Comparison of ENCODE assay signal across 8 cellular contexts in genomic region chr6:33199687-33200233, GRCh38. TPM values are rescaled to one million over a fixed set of nuclear protein-coding genes. Genes with fewer than 3 reads are reported as not detected.
DNase-seq lines count a peak whose midpoint lies in the region; ATAC-seq and TF ChIP-seq lines count a peak whose summit lies in the region.

No MANE protein-coding gene starts in this region.

- H3K9me3 ChIP-seq in esophagus squamous epithelium (no peaks in the 10 kb centered on the region), thoracic aorta (no peaks in the 10 kb centered on the region)

- H3K36me3 ChIP-seq in esophagus squamous epithelium: peaks cover 23 to 57% (median 41%) of the 10 kb centered on the region in 3 donors
- peaks cover 38% of the 10 kb centered on the region for H3K36me3 ChIP-seq in thoracic aorta

- TF ChIP-seq POLR2A in esophagus squamous epithelium (IDR thresholded peaks at IDR 0.05): no peak

- no peaks in the 10 kb centered on the region for H3K9me3 Mint-ChIP-seq in nephron

- peak overlapping the region; percentile 85 to 97 (median 92) for H3K27ac Mint-ChIP-seq in nephron

- in situ Hi-C loops in GM13977 (cut with MboI; ENCODE audit: low pct_unique_long_range_greater_than_20kb, low sequenced_read_pairs, unreplicated experiment): no loop called here

- H3K27me3 ChIP-seq in esophagus squamous epithelium (no peaks in the 10 kb centered on the region), thoracic aorta (replicated peaks; ENCODE audit: insufficient read depth) (no peaks in the 10 kb centered on the region)

- H3K4me1 ChIP-seq in esophagus squamous epithelium (peaks cover 38 to 68% (median 39%) of the 10 kb centered on the region in 3 donors), thoracic aorta (ENCODE audit: control insufficient read depth in 1 of 2, low read depth in 2 of 2) (peaks cover 26 to 48% of the 10 kb centered on the region in 2 donors)

- 1 to 7% methylated on average over 5 to 10 of the region's 26 CpGs for WGBS in esophagus squamous epithelium, 2 donors

- TF ChIP-seq CTCF in 22Rv1 (IDR thresholded peaks at IDR 0.05) (no peak), GM13977 (IDR thresholded peaks at IDR 0.05; ENCODE audit: extremely low read depth, insufficient read depth, missing control alignments) (no peak), esophagus squamous epithelium (IDR thresholded peaks at IDR 0.05) (peak in 1 of 6 experiments; percentile 5), nephron (IDR thresholded peaks at IDR 0.05; ENCODE audit: unreplicated experiment in 3 of 3) (no peak), thoracic aorta (IDR thresholded peaks at IDR 0.05) (no peak)

- peaks cover 60% of the 10 kb centered on the region for H3K4me1 Mint-ChIP-seq in nephron

- intact Hi-C loops in esophagus squamous epithelium (cut with DNase I): no loop called here

- H3K4me3 ChIP-seq in esophagus squamous epithelium: peak overlapping the region; percentile 76 to 88 (median 82)
- H3K4me3 ChIP-seq in thoracic aorta: peak overlapping the region; percentile 99

- peaks cover 64% of the 10 kb centered on the region for H3K36me3 Mint-ChIP-seq in nephron (ENCODE audit: low read depth)

- peak overlapping the region; percentile 93 to 99 (median 95) for H3K4me3 Mint-ChIP-seq in nephron

- peaks cover 4% of the 10 kb centered on the region for H3K27me3 Mint-ChIP-seq in nephron (ENCODE audit: low read depth)

- peak; percentile 9 for ATAC-seq in HG03039 (IDR thresholded peaks at IDR 0.05; ENCODE audit: unreplicated experiment)
- no peak for ATAC-seq in thoracic aorta (ENCODE audit: insufficient number of reproducible peaks, low FRiP score, low read depth)

- H3K27ac ChIP-seq in 22Rv1 (peak overlapping the region; percentile 96), esophagus squamous epithelium (peak overlapping the region; percentile 95 to 97 (median 96)), thoracic aorta (peak overlapping the region; percentile 97 to 99)

- DNase-seq in GM13977 (ENCODE audit: low spot score): peak; percentile 86
- peak; percentile 94 for DNase-seq in NCI-H82 (lab: John Stamatoyannopoulos, UW)
- DNase-seq in activated T-cell treated with anti-CD3 and anti-CD28 coated beads for 24 hours (ENCODE audit: low read depth): peak; percentile 63
- no peak for DNase-seq in esophagus squamous epithelium (lab: John Stamatoyannopoulos, UW)
- DNase-seq in thoracic aorta (ENCODE audit: low spot score): no peak

RNA-seq across cellular contexts. Expression of gene RXRB, which starts 0.7 kb away (rescaled TPM):
- total RNA-seq in esophagus squamous epithelium (10 to 100 TPM; 13.9 to 26.7 (median 16.7) TPM), thoracic aorta (10 to 100 TPM; 38.7 to 47.2 TPM)

RNA-seq across cellular contexts. Expression of gene SLC39A7, which starts 0.9 kb away (rescaled TPM):
- total RNA-seq in esophagus squamous epithelium (10 to 100 TPM; 43.1 to 72.4 (median 62.4) TPM), thoracic aorta (100 to 1,000 TPM in 1 of 2 donors, 10 to 100 TPM in 1; 71.3 to 106 TPM)

RNA-seq across cellular contexts. Expression of gene HSD17B8, which starts 4.7 kb away (rescaled TPM):
- total RNA-seq in esophagus squamous epithelium: 10 to 100 TPM; 15.1 to 42.5 (median 26.3) TPM
- total RNA-seq in thoracic aorta: 10 to 100 TPM in 1 of 2 donors, 1 to 10 TPM in 1; 4.0 to 15.0 TPM

RNA-seq across cellular contexts. Expression of gene COL11A2, which starts 7.5 kb away (rescaled TPM):
- total RNA-seq in esophagus squamous epithelium (under 1 TPM; 0.23 to 0.61 (median 0.41) TPM), thoracic aorta (1 to 10 TPM; 1.9 to 3.4 TPM)

RNA-seq across cellular contexts. Expression of gene RING1, which starts 8.5 kb away (rescaled TPM):
- total RNA-seq in esophagus squamous epithelium (10 to 100 TPM; 10.9 to 20.6 (median 13.9) TPM), thoracic aorta (10 to 100 TPM; 13.2 to 17.3 TPM)

Comparison
In these comparisons a context has a peak if more than half of its experiments do, and no peak if none do; other contexts are left out.
1. DNase-seq: peak in GM13977 (single experiment), NCI-H82 (single experiment) and activated T-cell treated with anti-CD3 and anti-CD28 coated beads for 24 hours (single experiment); none in esophagus squamous epithelium (single experiment) and thoracic aorta (single experiment).
2. Peak in every context shown above with its lines, with median percentiles within 50 percentile points of each other: H3K27ac ChIP-seq.